ENCODE assay signal across 23 cellular contexts in the genomic region with DNA sequence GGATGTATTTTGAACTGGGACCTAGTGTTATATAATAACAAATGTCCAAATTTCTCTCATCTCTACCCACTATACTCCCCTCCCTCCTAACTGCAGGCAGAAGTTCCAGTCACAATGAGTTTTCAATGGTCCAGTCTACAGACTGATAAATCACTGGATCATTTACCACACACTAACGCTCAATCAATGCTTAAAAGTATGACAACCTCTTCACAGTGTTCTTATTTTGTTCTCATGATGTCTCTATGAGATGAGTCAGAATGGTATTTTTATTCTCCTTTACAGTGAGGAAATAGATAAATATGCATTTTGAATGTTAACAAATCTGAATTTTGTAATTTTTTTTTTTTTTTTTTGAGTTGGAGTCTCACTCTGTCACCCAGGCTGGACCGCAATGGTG.
"Had no signal": no experiment of that assay in that cellular context is flagged by ENCODE, and none has a peak within 500 bp of the region (broad histone marks: within the 10 kb centered on the region; RNA-seq: fewer than 3 reads in every experiment).

No MANE protein-coding gene starts in this region.

- H3K4me1 ChIP-seq: Peyer's patch had no signal

- H3K27ac ChIP-seq: brain microvascular endothelial cell, cardiac muscle cell, KMS-11, Peyer's patch, RWPE1, SJSA1 had no signal

- DNase-seq: activated CD4-positive, alpha-beta T cell treated with anti-CD3 and anti-CD28 coated beads for 48 hours; activated CD4-positive, alpha-beta T cell treated with anti-CD3 and anti-CD28 coated beads, Interleukin-2, amount 50 U/mL, for 4 hours; activated CD4-positive, CD25-positive, alpha-beta regulatory T cell treated with anti-CD3 and anti-CD28 coated beads, Interleukin-2, amount 50 U/mL, for 72 hours; activated CD8-positive, alpha-beta memory T cell treated with anti-CD3 and anti-CD28 coated beads, Interleukin-2, amount 50 U/mL, for 48 hours; activated CD8-positive, alpha-beta T cell treated with anti-CD3 and anti-CD28 coated beads, Interleukin-2, amount 10 ng/mL, durations not matched to agents 7 days and 5 days; activated naive CD4-positive, alpha-beta T cell; activated T-cell treated with anti-CD3 and anti-CD28 coated beads, Interleukin-2, amount 50 U/mL, for 1 hour; amygdala; brain microvascular endothelial cell; MM.1S; NCI-H1105; NCI-H1436; NCI-H1694 treated with DMSO at 0.1 percent for 48 hours; NCI-H2029 treated with DMSO at 0.1 percent for 48 hours; NCI-H510A treated with DMSO at 0.1 percent for 48 hours; NCI-H69; Peyer's patch; SHP77; T-helper 9 cell had no signal

- H3K9me3 ChIP-seq: Peyer's patch, SJSA1 had no signal

- H3K36me3 ChIP-seq: brain microvascular endothelial cell, cardiac muscle cell, Peyer's patch, SJSA1 had no signal

- H3K27me3 ChIP-seq: brain microvascular endothelial cell, cardiac muscle cell, Peyer's patch, SJSA1 had no signal

- H3K9ac ChIP-seq: KMS-11 had no signal

- H3K4me3 ChIP-seq: cardiac muscle cell, Peyer's patch, SJSA1 had no signal

- H3K4me2 ChIP-seq: KMS-11 had no signal
